ENCODE assay signal across 2 cellular contexts in genomic region chr5:75536147-75536546, GRCh38.
TF ChIP-seq lines count a peak whose summit lies in the region.

No MANE protein-coding gene starts in this region.

TF ChIP-seq in SK-N-SH, 30 proteins besides CTCF, POLR2A, EP300 and RAD21 (continued from another document):
- TF ChIP-seq ZBTB33 (IDR thresholded peaks at IDR 0.05; ENCODE audit: borderline replicate concordance, low read depth) (no peak), GATA2 (CRISPR knock-in tag; IDR thresholded peaks at IDR 0.05) (no peak), FOXJ3 (CRISPR knock-in tag; IDR thresholded peaks at IDR 0.05) (no peak), RXRA (IDR thresholded peaks at IDR 0.05; ENCODE audit: borderline replicate concordance, low read depth) (no peak), EZH2phosphoT487 (IDR thresholded peaks at IDR 0.05; ENCODE audit: borderline replicate concordance, low read depth) (no peak), POLR2AphosphoS5 (IDR thresholded peaks at IDR 0.05; ENCODE audit: low read depth, low read length) (no peak), FOSL2 (IDR thresholded peaks at IDR 0.05; ENCODE audit: borderline replicate concordance, low read depth) (no peak), REST (IDR thresholded peaks at IDR 0.05; ENCODE audit: low read depth, low read length) (no peak), GABPA (IDR thresholded peaks at IDR 0.05; ENCODE audit: low read depth) (no peak), JUND (IDR thresholded peaks at IDR 0.05) (no peak), SMC3 (IDR thresholded peaks at IDR 0.05; ENCODE audit: low read depth, low read length) (no peak), SIN3A (IDR thresholded peaks at IDR 0.05; ENCODE audit: borderline replicate concordance, low read depth, low read length) (no peak), USF2 (IDR thresholded peaks at IDR 0.05; ENCODE audit: borderline replicate concordance, low read depth, low read length) (no peak), ELF1 (IDR thresholded peaks at IDR 0.05) (no peak)

TF ChIP-seq in SK-N-SH treated with all-trans-retinoic acid at 6 μM for 48 hours, 23 proteins besides CTCF, POLR2A, EP300 and RAD21 (continued from another document):
- TF ChIP-seq ZFP30 (CRISPR knock-in tag; IDR thresholded peaks at IDR 0.05) (no peak), ZNF70 (CRISPR knock-in tag; IDR thresholded peaks at IDR 0.05) (no peak), PPARA (CRISPR knock-in tag; IDR thresholded peaks at IDR 0.05; ENCODE audit: borderline replicate concordance) (no peak), TSHZ2 (CRISPR knock-in tag; IDR thresholded peaks at IDR 0.05) (no peak), OSR1 (CRISPR knock-in tag; IDR thresholded peaks at IDR 0.05) (no peak), BACH2 (CRISPR knock-in tag; IDR thresholded peaks at IDR 0.05; ENCODE audit: borderline replicate concordance) (no peak), CSDC2 (CRISPR knock-in tag; IDR thresholded peaks at IDR 0.05) (no peak), ZFP3 (CRISPR knock-in tag; IDR thresholded peaks at IDR 0.05) (no peak), PATZ1 (CRISPR knock-in tag; IDR thresholded peaks at IDR 0.05; ENCODE audit: borderline replicate concordance) (no peak), TOX (CRISPR knock-in tag; IDR thresholded peaks at IDR 0.05; ENCODE audit: borderline replicate concordance) (no peak), ISL1 (CRISPR knock-in tag; IDR thresholded peaks at IDR 0.05) (no peak)
